Comparison of ENCODE assay signal across 8 cellular contexts in genomic region chr4:140152015-140152703, GRCh38.
DNase-seq lines count a peak whose midpoint lies in the region; ATAC-seq and TF ChIP-seq lines count a peak whose summit lies in the region.

No MANE protein-coding gene starts in this region.

- DNase-seq in NCI-H524 (lab: John Stamatoyannopoulos, UW) (peak; percentile 67 to 74), NCI-H524 treated with DMSO at 0.1 percent for 48 hours (lab: John Stamatoyannopoulos, UW) (no peak), NCI-H82 treated with DMSO at 0.1 percent for 48 hours (lab: John Stamatoyannopoulos, UW; ENCODE audit: unreplicated experiment) (peak; percentile 10), epithelial cell of esophagus (ENCODE audit: low read depth) (peak; percentile 4)
- DNase-seq in activated CD8-positive, alpha-beta memory T cell treated with anti-CD3 and anti-CD28 coated beads, Interleukin-2, amount 50 U/mL, for 4 hours, result peak; percentile 90
- peak; percentile 75 to 88 for DNase-seq in stimulated activated CD8-positive, alpha-beta memory T cell treated with anti-CD3 and anti-CD28 coated beads, Interleukin-4, amount 100 ng/mL, for 4 hours (ENCODE audit: low read depth in 2 of 2, low spot score in 1 of 2)

- H3K4me3 ChIP-seq in epithelial cell of esophagus (ENCODE audit: low read length) (peak overlapping the region; percentile 94), mucosa of rectum (ENCODE audit: low read length in 2 of 2) (peak overlapping the region; percentile 89 to 90)

- H3K36me3 ChIP-seq in mucosa of rectum (ENCODE audit: control insufficient read depth in 2 of 2, insufficient read depth in 2 of 2, low read length in 2 of 2), result no peaks in the 10 kb centered on the region

- H3K27me3 ChIP-seq in mucosa of rectum (ENCODE audit: control insufficient read depth in 2 of 2, insufficient read depth in 2 of 2, low read length in 2 of 2), result no peaks in the 10 kb centered on the region

- peaks cover 6 to 16% of the 10 kb centered on the region in 2 donors for H3K4me1 ChIP-seq in mucosa of rectum (ENCODE audit: control insufficient read depth in 2 of 2, insufficient read depth in 2 of 2, low read length in 2 of 2)

- ATAC-seq in HG03460 (IDR thresholded peaks at IDR 0.05; ENCODE audit: unreplicated experiment), result no peak

- H3K27ac ChIP-seq in mucosa of rectum (ENCODE audit: low read depth in 2 of 2, low read length in 2 of 2), result peak overlapping the region; percentile 91 to 97

- peak overlapping the region; percentile 79 to 96 for H3K9ac ChIP-seq in mucosa of rectum (ENCODE audit: low read depth in 1 of 2, low read length in 2 of 2)

- H3K9me3 ChIP-seq in mucosa of rectum (ENCODE audit: control insufficient read depth in 2 of 2, low read length in 2 of 2), result no peaks in the 10 kb centered on the region

- TF ChIP-seq CTCF in epithelial cell of esophagus (IDR thresholded peaks at IDR 0.05; ENCODE audit: insufficient read depth, low read depth, low read length, missing control alignments), result no peak
